ENCODE assay signal across 15 cellular contexts in genomic region chr10:48798486-48799254, GRCh38.
DNase-seq lines count a peak whose midpoint lies in the region; ATAC-seq and TF ChIP-seq lines count a peak whose summit lies in the region.
"Had no signal": no experiment of that assay in that cellular context is flagged by ENCODE, and none has a peak within 500 bp of the region (broad histone marks: within the 10 kb centered on the region; RNA-seq: fewer than 3 reads in every experiment).

No MANE protein-coding gene starts in this region.

- no peak overlapping the region for H3K4me3 ChIP-seq in Peyer's patch
- no peak overlapping the region for H3K4me3 ChIP-seq in fibroblast of villous mesenchyme (ENCODE audit: low read depth, low read length)
- H3K4me3 ChIP-seq: psoas muscle, stomach had no signal

- POLR2A ChIA-PET in CD4-positive, alpha-beta T cell (lab: Charles Lee), result no interaction called here

- no peak for TF ChIP-seq POLR2A in Peyer's patch (IDR thresholded peaks at IDR 0.05)

- H3K9me3 ChIP-seq in CD4-positive, alpha-beta T cell (ENCODE audit: control insufficient read depth, low read length), result no peaks in the 10 kb centered on the region
- no peaks in the 10 kb centered on the region for H3K9me3 ChIP-seq in Peyer's patch
- H3K9me3 ChIP-seq: psoas muscle, stomach had no signal

- no peak for ATAC-seq in CD4-positive, alpha-beta T cell (ENCODE audit: poor library complexity)
- ATAC-seq in HG03025 (IDR thresholded peaks at IDR 0.05; ENCODE audit: low FRiP score, unreplicated experiment), result no peak
- ATAC-seq: effector memory CD8-positive, alpha-beta T cell; psoas muscle had no signal

- peak overlapping the region; percentile 86 for H3K27ac Mint-ChIP-seq in CD4-positive, alpha-beta T cell
- H3K27ac Mint-ChIP-seq: effector memory CD8-positive, alpha-beta T cell had no signal

- peaks cover 0 to 13% (median 0%) of the 10 kb centered on the region in 4 donors for H3K4me1 ChIP-seq in Peyer's patch
- H3K4me1 ChIP-seq: psoas muscle had no signal

- TF ChIP-seq CTCF in CD4-positive, alpha-beta T cell (IDR thresholded peaks at IDR 0.05), result no peak
- TF ChIP-seq CTCF in Peyer's patch (IDR thresholded peaks at IDR 0.05), result no peak
- no peak for TF ChIP-seq CTCF in fibroblast of villous mesenchyme (IDR thresholded peaks at IDR 0.05; ENCODE audit: insufficient read depth, low read depth, low read length)

- no peak for DNase-seq in CD4-positive, alpha-beta T cell
- no peak for DNase-seq in Peyer's patch
- DNase-seq in fibroblast of villous mesenchyme (ENCODE audit: low read depth), result peak; percentile 58
- DNase-seq in renal cortical epithelial cell (ENCODE audit: low read depth), result peak; percentile 37
- DNase-seq in amygdala (lab: John Stamatoyannopoulos, UW), result no peak
- DNase-seq in activated effector memory CD4-positive, alpha-beta T cell treated with anti-CD3 and anti-CD28 coated beads, Interleukin-2, amount 50 U/mL, for 16 hours, result no peak
- no peak for DNase-seq in retina
- DNase-seq: Calu3; effector memory CD8-positive, alpha-beta T cell; Karpas-422; NCI-H2081 treated with DMSO at 0.1 percent for 48 hours; psoas muscle; stimulated activated CD4-positive, alpha-beta T cell treated with anti-CD3 and anti-CD28 coated beads, Interleukin-4, amount 100 ng/mL, for 4 hours; stomach had no signal

- peaks cover 6% of the 10 kb centered on the region for H3K9me3 Mint-ChIP-seq in CD4-positive, alpha-beta T cell

- CTCF ChIA-PET in CD4-positive, alpha-beta T cell (lab: Charles Lee), result no interaction called here

- peaks cover 38% of the 10 kb centered on the region for H3K4me1 Mint-ChIP-seq in CD4-positive, alpha-beta T cell (ENCODE audit: low read depth)

- intact Hi-C loops in CD4-positive, alpha-beta T cell (cut with DNase I, micrococcal nuclease), result no loop called here

- H3K27ac ChIP-seq in CD4-positive, alpha-beta T cell (ENCODE audit: low read depth, low read length), result no peak overlapping the region
- H3K27ac ChIP-seq in Peyer's patch, result peak overlapping the region in 3 of 4 donors; percentile 49 to 68 (median 60)
- H3K27ac ChIP-seq: psoas muscle had no signal

- H3K36me3 Mint-ChIP-seq in CD4-positive, alpha-beta T cell (ENCODE audit: low read depth), result peaks cover 5% of the 10 kb centered on the region

- H3K4me3 Mint-ChIP-seq in CD4-positive, alpha-beta T cell, result peak overlapping the region; percentile 59

- no peaks in the 10 kb centered on the region for H3K36me3 ChIP-seq in Peyer's patch
- H3K36me3 ChIP-seq: stomach had no signal

- H3K27me3 ChIP-seq in CD4-positive, alpha-beta T cell (ENCODE audit: control insufficient read depth, insufficient read depth, low read length), result no peaks in the 10 kb centered on the region
- no peaks in the 10 kb centered on the region for H3K27me3 ChIP-seq in Peyer's patch
- H3K27me3 ChIP-seq: stomach had no signal

- H3K27me3 Mint-ChIP-seq in CD4-positive, alpha-beta T cell, result no peaks in the 10 kb centered on the region
- H3K27me3 Mint-ChIP-seq: effector memory CD8-positive, alpha-beta T cell had no signal

Comparison
In these comparisons a context has a peak if more than half of its experiments do, and no peak if none do; other contexts are left out.
1. DNase-seq: peak in fibroblast of villous mesenchyme (single experiment) and renal cortical epithelial cell (single experiment); none in CD4-positive, alpha-beta T cell (0 of 10), Peyer's patch (0 of 3), amygdala (0 of 56), activated effector memory CD4-positive, alpha-beta T cell treated with anti-CD3 and anti-CD28 coated beads, Interleukin-2, amount 50 U/mL, for 16 hours (single experiment) and retina (single experiment).